9 cellular contexts compared by ENCODE assay signal in genomic region chr4:153785830-153786721, GRCh38. TPM values are rescaled to one million over a fixed set of nuclear protein-coding genes. Genes with fewer than 3 reads are reported as not detected.
DNase-seq lines count a peak whose midpoint lies in the region; TF ChIP-seq lines count a peak whose summit lies in the region.
"Had no signal": no experiment of that assay in that cellular context is flagged by ENCODE, and none has a peak within 500 bp of the region (broad histone marks: within the 10 kb centered on the region; RNA-seq: fewer than 3 reads in every experiment).

No MANE protein-coding gene starts in this region.

- no peaks in the 10 kb centered on the region for H3K9me3 ChIP-seq in endodermal cell (ENCODE audit: control insufficient read depth, low read length)

- H3K36me3 ChIP-seq in endodermal cell (ENCODE audit: control insufficient read depth, insufficient read depth, low read length): no peaks in the 10 kb centered on the region
- H3K36me3 ChIP-seq: BLaER1 had no signal

- H3K27ac ChIP-seq in endodermal cell (ENCODE audit: low read depth, low read length): no peak overlapping the region
- H3K27ac ChIP-seq: BLaER1 had no signal

- H3K4me3 ChIP-seq in endodermal cell (ENCODE audit: low read length): peak overlapping the region; percentile 3
- H3K4me3 ChIP-seq: BLaER1 had no signal

- WGBS in endodermal cell (ENCODE audit: insufficient coverage in 1 of 2, insufficient read length in 1 of 2), 2 experiments: 16 to 90% methylated on average over 2 to 3 of the region's 5 CpGs

- peaks cover 34% of the 10 kb centered on the region for H3K27me3 Mint-ChIP-seq in endodermal cell (ENCODE audit: insufficient read depth)

- peak; percentile 73 for TF ChIP-seq CTCF in endodermal cell (conservative IDR thresholded peaks at IDR 0.05)

- no peaks in the 10 kb centered on the region for H3K9me3 Mint-ChIP-seq in endodermal cell

- no peaks in the 10 kb centered on the region for H3K36me3 Mint-ChIP-seq in endodermal cell (ENCODE audit: low read depth)

- H3K4me1 Mint-ChIP-seq in endodermal cell: peaks cover 45% of the 10 kb centered on the region

- H3K4me1 ChIP-seq in endodermal cell (ENCODE audit: control insufficient read depth, insufficient read depth, low read length): no peaks in the 10 kb centered on the region

- peak overlapping the region; percentile 49 for H3K27ac Mint-ChIP-seq in endodermal cell

- peak; percentile 3 for DNase-seq in NCI-H1694 treated with DMSO at 0.1 percent for 48 hours (lab: John Stamatoyannopoulos, UW)
- no peak for DNase-seq in NCI-H1694 (lab: John Stamatoyannopoulos, UW)
- peak; percentile 3 for DNase-seq in NCI-H69 (lab: John Stamatoyannopoulos, UW)
- DNase-seq in endodermal cell: peak; percentile 53
- DNase-seq in retina: peak; percentile 49
- no peak for DNase-seq in NCI-H345 (lab: John Stamatoyannopoulos, UW)
- no peak for DNase-seq in activated CD8-positive, alpha-beta memory T cell treated with anti-CD3 and anti-CD28 coated beads for 24 hours
- DNase-seq in activated naive CD4-positive, alpha-beta T cell treated with Interleukin-2 at 50 U/mL for 16 hours: no peak

- peaks cover 42% of the 10 kb centered on the region for H3K27me3 ChIP-seq in endodermal cell (ENCODE audit: control insufficient read depth, insufficient read depth, low read length, poor library complexity, severe bottlenecking)

- H3K9ac ChIP-seq in endodermal cell (ENCODE audit: extremely low read depth, low read length, poor library complexity, severe bottlenecking): no peak overlapping the region
- H3K9ac ChIP-seq: BLaER1 had no signal

- H3K4me3 Mint-ChIP-seq in endodermal cell: peak overlapping the region; percentile 88

RNA-seq across cellular contexts. Expression of gene SFRP2, which starts 2.8 kb away (rescaled TPM):
- total RNA-seq in endodermal cell: 10 to 100 TPM in 1 of 2 donors, 1 to 10 TPM in 1; 5.3 to 69.1 TPM
- 190 TPM for polyA plus RNA-seq in endodermal cell (2013, experiment 1 of 2)
- polyA plus RNA-seq in endodermal cell (2013, experiment 2 of 2): 146 TPM

RNA-seq across cellular contexts. Expression of gene RNF175, which starts 26.3 kb away (rescaled TPM):
- 1 to 10 TPM; 1.7 to 4.2 TPM for total RNA-seq in endodermal cell
- polyA plus RNA-seq in endodermal cell (2013, experiment 1 of 2): 22.5 TPM
- polyA plus RNA-seq in endodermal cell (2013, experiment 2 of 2): 20.8 TPM

Comparison
In these comparisons a context has a peak if more than half of its experiments do, and no peak if none do; other contexts are left out.
1. DNase-seq: peak in NCI-H1694 treated with DMSO at 0.1 percent for 48 hours (single experiment), NCI-H69 (single experiment), endodermal cell (single experiment) and retina (single experiment); none in NCI-H1694 (single experiment), NCI-H345 (single experiment), activated CD8-positive, alpha-beta memory T cell treated with anti-CD3 and anti-CD28 coated beads for 24 hours (single experiment) and activated naive CD4-positive, alpha-beta T cell treated with Interleukin-2 at 50 U/mL for 16 hours (single experiment).